In the genomic region with DNA sequence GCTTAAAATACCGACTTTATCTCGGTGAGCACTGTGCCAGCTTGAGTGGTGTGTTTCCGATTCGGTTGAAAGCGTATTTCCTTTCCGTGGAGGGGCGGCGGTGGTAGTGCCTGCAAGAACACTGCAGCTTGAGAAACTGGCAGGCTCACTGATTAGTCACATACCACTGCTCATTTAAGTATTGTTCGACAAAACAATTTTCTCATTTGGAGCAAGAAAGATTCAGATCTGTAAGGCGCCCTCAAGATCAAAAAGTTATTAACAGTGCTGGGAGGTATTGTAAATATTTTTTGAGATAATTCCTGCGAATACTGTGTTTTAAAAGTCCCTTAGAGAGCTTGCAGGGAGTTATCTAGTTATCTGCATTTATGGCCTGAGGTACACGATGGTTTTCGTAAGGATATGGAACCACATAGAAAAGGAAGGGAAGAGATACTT, we compare ENCODE assay signal across 8 cellular contexts. TPM values are rescaled to one million over a fixed set of nuclear protein-coding genes. Genes with fewer than 3 reads are reported as not detected.
DNase-seq lines count a peak whose midpoint lies in the region; ATAC-seq and TF ChIP-seq lines count a peak whose summit lies in the region.

No MANE protein-coding gene starts in this region.

- WGBS in stomach, 5 donors, result 0 to 1% (median 0%) methylated on average over 13 of the region's 13 CpGs

- H3K4me1 ChIP-seq in HUES48 (ENCODE audit: control insufficient read depth, insufficient read depth, low read length), result peaks cover 35% of the 10 kb centered on the region
- peaks cover 20% of the 10 kb centered on the region for H3K4me1 ChIP-seq in SJSA1 (replicated peaks)
- H3K4me1 ChIP-seq in neutrophil (ENCODE audit: control insufficient read depth in 1 of 2, insufficient read depth in 1 of 2, low read depth in 1 of 2, low read length in 1 of 2), result peaks cover 71 to 81% of the 10 kb centered on the region in 2 experiments
- H3K4me1 ChIP-seq in stomach, result peaks cover 31 to 68% (median 46%) of the 10 kb centered on the region in 4 donors

- H3K27me3 ChIP-seq in HUES48 (ENCODE audit: control insufficient read depth, insufficient read depth, low read length) (peaks cover 11% of the 10 kb centered on the region; the same call in 1 of the 2 replicates), SJSA1 (replicated peaks) (no peaks in the 10 kb centered on the region), neutrophil (no peaks in the 10 kb centered on the region), stomach (peaks cover 0 to 10% (median 8%) of the 10 kb centered on the region in 3 donors)

- DNase-seq in CD1c-positive myeloid dendritic cell (ENCODE audit: extremely low spot score), result peak; percentile 57
- peak; percentile 71 to 77 for DNase-seq in SJSA1 (ENCODE audit: low read depth in 1 of 2, low spot score in 2 of 2)
- peak; percentile 78 for DNase-seq in activated naive CD4-positive, alpha-beta T cell treated with Interleukin-2 at 50 U/mL for 16 hours
- DNase-seq in germinal center (ENCODE audit: low spot score), result peak; percentile 49
- peak; percentile 75 for DNase-seq in stomach

- no peak for TF ChIP-seq EP300 in stomach (IDR thresholded peaks at IDR 0.05)

- peak overlapping the region; percentile 82 for H3K9ac ChIP-seq in HUES48 (ENCODE audit: low read depth, low read length)

- H3K36me3 ChIP-seq in HUES48 (ENCODE audit: control insufficient read depth, insufficient read depth, low read length), result no peaks in the 10 kb centered on the region
- peaks cover 8% of the 10 kb centered on the region for H3K36me3 ChIP-seq in SJSA1
- no peaks in the 10 kb centered on the region for H3K36me3 ChIP-seq in neutrophil
- H3K36me3 ChIP-seq in stomach, result no peaks in the 10 kb centered on the region

- TF ChIP-seq POLR2A in stomach (IDR thresholded peaks at IDR 0.05), result no peak

- H3K9me3 ChIP-seq in HUES48 (ENCODE audit: control insufficient read depth, insufficient read depth, low read length) (no peaks in the 10 kb centered on the region), SJSA1 (replicated peaks) (no peaks in the 10 kb centered on the region), neutrophil (no peaks in the 10 kb centered on the region), stomach (no peaks in the 10 kb centered on the region)

- ATAC-seq in GM18858 (IDR thresholded peaks at IDR 0.05; ENCODE audit: unreplicated experiment), result no peak

- intact Hi-C loops in stomach (cut with DNase I; ENCODE audit: low total_unique reads), result loop anchor here (5.0 to 10.0 kb wide), 2 partner anchors 68 to 156 kb away; no protein-coding TSS in a partner anchor

- H3K4me3 ChIP-seq in HUES48 (ENCODE audit: low read depth, low read length) (peak overlapping the region; percentile 98), SJSA1 (peak overlapping the region; percentile 94), neutrophil (ENCODE audit: low read depth in 1 of 2, low read length in 1 of 2) (peak overlapping the region; percentile 93 to 100), stomach (peak overlapping the region; percentile 87 to 100 (median 96))

- no peak overlapping the region for H3K27ac ChIP-seq in HUES48 (ENCODE audit: low read depth, low read length)
- H3K27ac ChIP-seq in SJSA1, result peak overlapping the region; percentile 40
- peak overlapping the region; percentile 88 for H3K27ac ChIP-seq in neutrophil
- H3K27ac ChIP-seq in stomach, result peak overlapping the region; percentile 89 to 96 (median 94)

- TF ChIP-seq CTCF in neutrophil (IDR thresholded peaks at IDR 0.05), result no peak
- TF ChIP-seq CTCF in stomach (IDR thresholded peaks at IDR 0.05), result no peak

RNA-seq across cellular contexts. Expression of gene MAPK14, which starts 1.3 kb away (rescaled TPM):
- total RNA-seq in SJSA1 (2014; rRNA removed; shearing (Covaris generic)), result 54.6 and 60.9 TPM in 2 replicates
- total RNA-seq in stomach, result 100 to 1,000 TPM in 2 of 5 donors, 10 to 100 TPM in 3; 35.6 to 297 (median 57.2) TPM
- polyA plus RNA-seq in stomach, result 10 to 100 TPM; 12.3 to 26.1 (median 13.9) TPM

RNA-seq across cellular contexts. Expression of gene SLC26A8, which starts 4.5 kb away (rescaled TPM):
- not detected in 2 replicates for total RNA-seq in SJSA1 (2014; rRNA removed; shearing (Covaris generic))
- under 1 TPM in 2 of 5 donors, not detected in 3; 0.14 to 0.58 TPM for total RNA-seq in stomach
- under 1 TPM in 2 of 3 donors, not detected in 1; 0.12 to 0.15 TPM for polyA plus RNA-seq in stomach
